In genomic region chr20:5135363-5136012, GRCh38 we compare ENCODE assay signal across 11 cellular contexts. TPM values are rescaled to one million over a fixed set of nuclear protein-coding genes. Genes with fewer than 3 reads are reported as not detected.
A peak's percentile ranks its signal among the peaks of the same experiment; 100 is the strongest.
DNase-seq lines count a peak whose midpoint lies in the region; ATAC-seq and FAIRE-seq lines count a peak whose summit lies in the region.
"Had no signal": no experiment of that assay in that cellular context is flagged by ENCODE, and none has a peak within 500 bp of the region (broad histone marks: within the 10 kb centered on the region; RNA-seq: fewer than 3 reads in every experiment).

No MANE protein-coding gene starts in this region.

- ATAC-seq in GM21447 (IDR thresholded peaks at IDR 0.05; ENCODE audit: unreplicated experiment) (peak; percentile 61), GM18873 (IDR thresholded peaks at IDR 0.05; ENCODE audit: low FRiP score, unreplicated experiment) (no peak)

- H3K4me3 ChIP-seq in subcutaneous abdominal adipose tissue (ENCODE audit: low read depth in 1 of 5, low read length in 5 of 5), result no peak overlapping the region

- H3K4me1 ChIP-seq in subcutaneous abdominal adipose tissue (ENCODE audit: control insufficient read depth in 5 of 5, insufficient read depth in 5 of 5, low read length in 5 of 5), result peaks cover 2 to 26% (median 16%) of the 10 kb centered on the region in 5 donors

- H3K27ac ChIP-seq in subcutaneous abdominal adipose tissue (ENCODE audit: low read depth, low read length), result no peak overlapping the region

- H3K9ac ChIP-seq in subcutaneous abdominal adipose tissue (ENCODE audit: low read length in 5 of 5), result peak overlapping the region in 3 of 5 donors; percentile 46 to 66 (median 49)

- FAIRE-seq in frontal cortex (lab: Jason Lieb, UNC), result no peak
- FAIRE-seq: colon, G401.6 had no signal

- H3K36me3 ChIP-seq in subcutaneous abdominal adipose tissue (ENCODE audit: control insufficient read depth in 5 of 5, insufficient read depth in 5 of 5, low read length in 5 of 5), result peaks cover 0 to 3% (median 0%) of the 10 kb centered on the region in 5 donors

- H3K27me3 ChIP-seq in subcutaneous abdominal adipose tissue (ENCODE audit: control insufficient read depth in 5 of 5, insufficient read depth in 4 of 5, low read length in 5 of 5), result no peaks in the 10 kb centered on the region

- no peaks in the 10 kb centered on the region for H3K9me3 ChIP-seq in subcutaneous abdominal adipose tissue (ENCODE audit: control insufficient read depth in 5 of 5, low read length in 5 of 5)

- peak; percentile 17 for DNase-seq in RPMI7951 (ENCODE audit: low read depth)
- peak in 35 of 51 donors; percentile 9 to 80 (median 46) for DNase-seq in hypothalamus (lab: John Stamatoyannopoulos, UW)
- DNase-seq in GDM1 (lab: John Stamatoyannopoulos, UW), result no peak
- DNase-seq in frontal cortex (ENCODE audit: low spot score in 2 of 2), result no peak
- DNase-seq: NCI-H2081, SIG-M5 had no signal

RNA-seq across cellular contexts. Expression of gene CDS2, which starts 8.7 kb away (rescaled TPM):
- total RNA-seq in RPMI7951 (2014; rRNA removed; shearing (Covaris generic)), result 26.2 and 29.2 TPM in 2 replicates
- total RNA-seq in frontal cortex, result 69.3 TPM

RNA-seq across cellular contexts. Expression of gene PCNA, which starts 15.7 kb away (rescaled TPM):
- total RNA-seq in RPMI7951 (2014; rRNA removed; shearing (Covaris generic)), result 755 and 819 TPM in 2 replicates
- total RNA-seq in frontal cortex, result 42.0 TPM

RNA-seq across cellular contexts. Expression of gene TMEM230, which starts 22.6 kb away (rescaled TPM):
- total RNA-seq in RPMI7951 (2014; rRNA removed; shearing (Covaris generic)), result 408 and 435 TPM in 2 replicates
- total RNA-seq in frontal cortex, result 42.4 TPM

Comparison
In these comparisons a context has a peak if more than half of its experiments do, and no peak if none do; other contexts are left out.
1. DNase-seq: peak in RPMI7951 (single experiment) and hypothalamus (35 of 51); none in GDM1 (single experiment) and frontal cortex (0 of 2).
2. RNA of gene PCNA, which starts 15.7 kb away (total RNA-seq): 755 to 819 TPM in RPMI7951; 42.0 TPM in frontal cortex (single experiment); every median in the first group is over 10 times any median in the second.